ENCODE assay signal across 25 cellular contexts in genomic region chr10:87030912-87031635, GRCh38. TPM values are rescaled to one million over a fixed set of nuclear protein-coding genes. Genes with fewer than 3 reads are reported as not detected.
"Had no signal": no experiment of that assay in that cellular context is flagged by ENCODE, and none has a peak within 500 bp of the region (broad histone marks: within the 10 kb centered on the region; RNA-seq: fewer than 3 reads in every experiment).

No MANE protein-coding gene starts in this region.

- H3K27ac Mint-ChIP-seq: IgD-negative memory B cell had no signal

- H3K27ac ChIP-seq: KMS-11, SJSA1, SK-N-MC had no signal

- H3K9ac ChIP-seq: KMS-11 had no signal

- H3K4me1 ChIP-seq: SJSA1 had no signal

- H3K4me3 Mint-ChIP-seq: IgD-negative memory B cell had no signal

- DNase-seq: Kasumi-1, MM.1S, NCI-H1092 treated with DMSO at 0.1 percent for 48 hours, NCI-H1436, NCI-H187, NCI-H2029, NCI-H2081 treated with DMSO at 0.1 percent for 48 hours, NCI-H2171, NCI-H226, NCI-H446, NCI-H510A, NCI-H524 treated with DMSO at 0.1 percent for 48 hours, NCI-H69, NCI-H774, Right ventricle myocardium superior, RPMI8226, SIG-M5 had no signal

- FAIRE-seq: K562, RCC 7860 had no signal

- H3K9me3 ChIP-seq: SJSA1 had no signal

- H3K4me3 ChIP-seq: K562, SJSA1, SK-N-MC had no signal

- H3K36me3 ChIP-seq: SJSA1 had no signal

- H3K4me2 ChIP-seq: KMS-11 had no signal

- H3K27me3 Mint-ChIP-seq: IgD-negative memory B cell had no signal

- ATAC-seq: K562 had no signal

- H3K9me3 Mint-ChIP-seq: IgD-negative memory B cell had no signal

RNA-seq across cellular contexts. Expression of gene FAM25A, which starts 11.0 kb away (rescaled TPM):
- total RNA-seq: HT1080, K562, M059J, Right ventricle myocardium superior, SJSA1 had no signal
- polyA plus RNA-seq: IgD-negative memory B cell, K562 had no signal
